ENCODE assay signal across 1 cellular context in genomic region chr20:13008761-13009681, GRCh38.
TF ChIP-seq lines count a peak whose summit lies in the region.

TSS of gene SPTLC3 (plus strand) at chr20:13008972. CDS start at chr20:13009268, 296 bp downstream.

TF ChIP-seq in HepG2, 621 proteins besides CTCF, POLR2A, EP300 and RAD21 (continued from another document and continues in another):
- no peak for TF ChIP-seq ZHX1 (CRISPR knock-in tag; IDR thresholded peaks at IDR 0.05; ENCODE audit: low read depth)
- TF ChIP-seq ETS1 (CRISPR knock-in tag; IDR thresholded peaks at IDR 0.05) = no peak
- TF ChIP-seq PLSCR1 (CRISPR knock-in tag; IDR thresholded peaks at IDR 0.05; ENCODE audit: borderline replicate concordance) = no peak
- TF ChIP-seq ZNF557 (CRISPR knock-in tag; IDR thresholded peaks at IDR 0.05) = no peak
- no peak for TF ChIP-seq PREB (CRISPR knock-in tag; IDR thresholded peaks at IDR 0.05)
- no peak for TF ChIP-seq ZFAT (CRISPR knock-in tag; conservative IDR thresholded peaks at IDR 0.05)
- no peak for TF ChIP-seq CENPX (CRISPR knock-in tag; IDR thresholded peaks at IDR 0.05)
- 0 out of 2 replicates have a peak, but pooled peaks have one; percentile 22 for TF ChIP-seq ZBTB7B (CRISPR knock-in tag; IDR thresholded peaks at IDR 0.05)
- TF ChIP-seq LCORL (IDR thresholded peaks at IDR 0.05) = no peak
- no peak for TF ChIP-seq LCORL (CRISPR knock-in tag; IDR thresholded peaks at IDR 0.05)
- no peak for TF ChIP-seq HINFP (CRISPR knock-in tag; IDR thresholded peaks at IDR 0.05; ENCODE audit: low read depth)
- no peak for TF ChIP-seq ZNF580 (CRISPR knock-in tag; IDR thresholded peaks at IDR 0.05; ENCODE audit: borderline replicate concordance, low read depth)
- no peak for TF ChIP-seq U2AF1 (optimal IDR thresholded peaks at IDR 0.05; ENCODE audit: low read depth, low read length)
- TF ChIP-seq ZNF891 (CRISPR knock-in tag; IDR thresholded peaks at IDR 0.05) = no peak
- TF ChIP-seq RNF2 (conservative IDR thresholded peaks at IDR 0.05; ENCODE audit: low read depth) = no peak
- no peak for TF ChIP-seq LRRFIP1 (CRISPR knock-in tag; conservative IDR thresholded peaks at IDR 0.05)
- no peak for TF ChIP-seq ZFP36L1 (CRISPR knock-in tag; IDR thresholded peaks at IDR 0.05)
- no peak for TF ChIP-seq SATB2 (CRISPR knock-in tag; IDR thresholded peaks at IDR 0.05)
- TF ChIP-seq ZBTB38 (CRISPR knock-in tag; IDR thresholded peaks at IDR 0.05) = no peak
- TF ChIP-seq NRL (CRISPR knock-in tag; IDR thresholded peaks at IDR 0.05; ENCODE audit: borderline replicate concordance) = no peak
- TF ChIP-seq ZNF552 (CRISPR knock-in tag; IDR thresholded peaks at IDR 0.05; ENCODE audit: borderline replicate concordance) = no peak
- TF ChIP-seq ZNF546 (CRISPR knock-in tag; conservative IDR thresholded peaks at IDR 0.05) = no peak
- TF ChIP-seq PHF5A (CRISPR knock-in tag; IDR thresholded peaks at IDR 0.05; ENCODE audit: low read depth, unreplicated experiment) = no peak
- no peak for TF ChIP-seq FUBP1 (CRISPR knock-in tag; IDR thresholded peaks at IDR 0.05; ENCODE audit: borderline replicate concordance)
- TF ChIP-seq U2AF2 (IDR thresholded peaks at IDR 0.05; ENCODE audit: low read depth, low read length) = no peak
- no peak for TF ChIP-seq ZZZ3 (CRISPR knock-in tag; IDR thresholded peaks at IDR 0.05; ENCODE audit: borderline replicate concordance)
- TF ChIP-seq CREBL2 (CRISPR knock-in tag; IDR thresholded peaks at IDR 0.05; ENCODE audit: borderline replicate concordance) = no peak
- TF ChIP-seq TSC22D2 (CRISPR knock-in tag; IDR thresholded peaks at IDR 0.05; ENCODE audit: borderline replicate concordance) = no peak; the same call in 1 of the 2 replicates
- TF ChIP-seq ZXDC (CRISPR knock-in tag; IDR thresholded peaks at IDR 0.05) = no peak
- TF ChIP-seq ZNF563 (CRISPR knock-in tag; IDR thresholded peaks at IDR 0.05) = no peak
- TF ChIP-seq NFKB2 (CRISPR knock-in tag; IDR thresholded peaks at IDR 0.05; ENCODE audit: borderline replicate concordance) = no peak
- no peak for TF ChIP-seq NCOA1 (CRISPR knock-in tag; IDR thresholded peaks at IDR 0.05)
- TF ChIP-seq CEBPG (CRISPR knock-in tag; IDR thresholded peaks at IDR 0.05) = 0 out of 2 replicates have a peak, but pooled peaks have one; percentile 5
- TF ChIP-seq ZSCAN5A (CRISPR knock-in tag; IDR thresholded peaks at IDR 0.05; ENCODE audit: borderline replicate concordance) = no peak
- TF ChIP-seq ARHGAP35 (CRISPR knock-in tag; IDR thresholded peaks at IDR 0.05; ENCODE audit: borderline replicate concordance) = no peak
- TF ChIP-seq SRSF4 (IDR thresholded peaks at IDR 0.05; ENCODE audit: low read depth, low read length, poor library complexity, severe bottlenecking) = no peak
- TF ChIP-seq MATR3 (CRISPR knock-in tag; IDR thresholded peaks at IDR 0.05) = no peak
- no peak for TF ChIP-seq RFX1 (IDR thresholded peaks at IDR 0.05)
- TF ChIP-seq MAX (IDR thresholded peaks at IDR 0.05) = 0 out of 2 replicates have a peak, but pooled peaks have one; percentile 35
- TF ChIP-seq NFRKB (IDR thresholded peaks at IDR 0.05) = no peak
- TF ChIP-seq ZNF431 (CRISPR knock-in tag; IDR thresholded peaks at IDR 0.05; ENCODE audit: borderline replicate concordance, low read depth) = no peak
- TF ChIP-seq FOXP1 (IDR thresholded peaks at IDR 0.05) = no peak
- no peak for TF ChIP-seq FOXP1 (CRISPR knock-in tag; IDR thresholded peaks at IDR 0.05)
- no peak for TF ChIP-seq ZNF460 (CRISPR knock-in tag; IDR thresholded peaks at IDR 0.05; ENCODE audit: borderline replicate concordance)
- 0 out of 2 replicates have a peak, but pooled peaks have one; percentile 10 for TF ChIP-seq MIXL1 (CRISPR knock-in tag; IDR thresholded peaks at IDR 0.05)
- TF ChIP-seq ZNF225 (CRISPR knock-in tag; IDR thresholded peaks at IDR 0.05) = no peak
- TF ChIP-seq ZSCAN9 (CRISPR knock-in tag; IDR thresholded peaks at IDR 0.05; ENCODE audit: borderline replicate concordance) = no peak; the same call in 1 of the 2 replicates
- TF ChIP-seq GTF2F1 (IDR thresholded peaks at IDR 0.05; ENCODE audit: low read length) = no peak
- TF ChIP-seq ZMYM3 (CRISPR knock-in tag; IDR thresholded peaks at IDR 0.05) = peak; percentile 68
- TF ChIP-seq ATRX (CRISPR knock-in tag; IDR thresholded peaks at IDR 0.05; ENCODE audit: borderline replicate concordance) = no peak
- no peak for TF ChIP-seq LBX2 (CRISPR knock-in tag; IDR thresholded peaks at IDR 0.05; ENCODE audit: borderline replicate concordance)
- TF ChIP-seq ATAD3A (CRISPR knock-in tag; IDR thresholded peaks at IDR 0.05) = no peak
- TF ChIP-seq ZNF615 (CRISPR knock-in tag; IDR thresholded peaks at IDR 0.05; ENCODE audit: borderline replicate concordance) = 0 out of 2 replicates have a peak, but pooled peaks have one; percentile 83
